ENCODE assay signal across 18 cellular contexts in the genomic region with DNA sequence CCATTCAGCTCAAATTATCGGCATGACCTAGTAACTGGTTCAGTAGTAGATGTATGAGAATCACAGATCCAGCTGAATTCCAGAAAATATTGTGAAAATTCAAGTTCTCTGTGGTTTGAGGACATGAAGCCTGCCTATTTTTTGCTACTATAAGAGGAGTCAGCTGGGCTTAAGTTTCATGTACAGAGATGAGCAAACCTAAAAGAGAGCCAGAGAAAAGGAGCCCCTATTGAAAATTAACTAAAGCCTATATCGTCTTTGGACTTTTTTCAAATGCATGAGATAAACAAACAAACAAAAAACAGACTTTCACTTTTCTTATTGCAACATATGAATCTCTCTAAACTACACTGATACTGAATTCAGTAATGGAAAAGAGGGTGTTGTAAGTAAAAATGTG.
"Had no signal": no experiment of that assay in that cellular context is flagged by ENCODE, and none has a peak within 500 bp of the region (broad histone marks: within the 10 kb centered on the region; RNA-seq: fewer than 3 reads in every experiment).

No MANE protein-coding gene starts in this region.

- DNase-seq: activated CD4-positive, alpha-beta T cell treated with anti-CD3 and anti-CD28 coated beads for 1 hour; activated CD4-positive, alpha-beta T cell treated with anti-CD3 and anti-CD28 coated beads, Interleukin-2, amount 50 U/mL, for 48 hours; activated CD8-positive, alpha-beta memory T cell treated with anti-CD3 and anti-CD28 coated beads, Interleukin-2, amount 10 ng/mL, durations not matched to agents 7 days and 5 days; activated gamma-delta T cell treated with Interleukin-2 at 50 U/mL for 16 hours; activated naive CD8-positive, alpha-beta T cell treated with anti-CD3 and anti-CD28 coated beads for 36 hours; activated T-cell treated with anti-CD3 and anti-CD28 coated beads, Interleukin-2, amount 50 U/mL, for 48 hours; anterior cingulate cortex; esophagus squamous epithelium; foreskin keratinocyte; head of caudate nucleus; left colon; mucosa of descending colon; naive thymus-derived CD8-positive, alpha-beta T cell; right cardiac atrium; small intestine; tibial artery; uterus had no signal

- H3K4me3 ChIP-seq: breast epithelium, esophagus squamous epithelium, mucosa of descending colon, tibial artery, uterus had no signal

- H3K27ac ChIP-seq: breast epithelium, esophagus squamous epithelium, foreskin keratinocyte, tibial artery, uterus had no signal

- H3K27me3 ChIP-seq: breast epithelium, esophagus squamous epithelium, tibial artery, uterus had no signal

- ATAC-seq: activated CD8-positive, alpha-beta memory T cell treated with anti-CD3 and anti-CD28 coated beads, Interleukin-2, amount 10 ng/mL, durations not matched to agents 7 days and 5 days; foreskin keratinocyte; left colon; mucosa of descending colon; naive thymus-derived CD8-positive, alpha-beta T cell; right cardiac atrium had no signal

- H3K4me1 ChIP-seq: breast epithelium, esophagus squamous epithelium, foreskin keratinocyte, tibial artery, uterus had no signal

- H3K36me3 ChIP-seq: breast epithelium, esophagus squamous epithelium, tibial artery, uterus had no signal

- H3K9me3 ChIP-seq: breast epithelium, esophagus squamous epithelium, mucosa of descending colon, tibial artery, uterus had no signal
